In the genomic region with DNA sequence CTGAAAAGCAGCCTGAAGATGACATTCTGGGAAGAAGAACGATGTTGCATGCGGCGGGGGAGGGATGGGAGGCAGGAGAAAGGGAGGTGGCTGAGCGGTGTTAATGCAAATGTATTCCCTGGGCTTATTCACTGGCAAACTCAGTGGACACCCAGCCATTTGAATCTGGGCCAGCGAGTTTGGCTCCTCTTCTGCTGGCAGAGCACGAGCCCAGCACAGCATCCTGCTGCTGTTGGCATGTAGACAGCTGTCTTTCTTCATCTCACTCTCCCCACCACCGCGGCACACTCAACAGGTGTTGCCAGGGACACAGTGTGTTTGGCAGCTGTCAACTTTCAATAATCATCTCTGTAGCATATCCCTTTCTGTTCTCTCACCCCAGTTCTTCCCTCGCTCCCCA, we compare ENCODE assay signal across 13 cellular contexts.
DNase-seq lines count a peak whose midpoint lies in the region; ATAC-seq and TF ChIP-seq lines count a peak whose summit lies in the region.
"Had no signal": no experiment of that assay in that cellular context is flagged by ENCODE, and none has a peak within 500 bp of the region (broad histone marks: within the 10 kb centered on the region; RNA-seq: fewer than 3 reads in every experiment).

No MANE protein-coding gene starts in this region.

- H3K27ac Mint-ChIP-seq in glutamatergic neuron (ENCODE audit: unreplicated experiment), result peak overlapping the region; percentile 74
- H3K27ac Mint-ChIP-seq: activated CD4-positive, alpha-beta memory T cell treated with anti-CD3 and anti-CD28 coated beads, Interleukin-2, amount 10 ng/mL, durations not matched to agents 7 days and 5 days had no signal

- H3K36me3 ChIP-seq in sigmoid colon, result no peaks in the 10 kb centered on the region

- no peak for TF ChIP-seq POLR2A in sigmoid colon (IDR thresholded peaks at IDR 0.05)

- DNase-seq in NCI-H510A treated with DMSO at 0.1 percent for 48 hours (lab: John Stamatoyannopoulos, UW) (peak; percentile 14), NCI-H510A (lab: John Stamatoyannopoulos, UW) (no peak), NCI-H446 treated with DMSO at 0.1 percent for 48 hours (lab: John Stamatoyannopoulos, UW) (peak; percentile 77), glutamatergic neuron (peak; percentile 36), sigmoid colon (peak; percentile 63), DMS79 (lab: John Stamatoyannopoulos, UW) (no peak), NAMALWA (ENCODE audit: low spot score) (no peak)
- DNase-seq: activated CD4-positive, alpha-beta memory T cell treated with anti-CD3 and anti-CD28 coated beads, Interleukin-2, amount 10 ng/mL, durations not matched to agents 7 days and 5 days; activated gamma-delta T cell treated with Interleukin-2 at 50 U/mL for 16 hours; KG1; T-helper 2 cell had no signal

- peak overlapping the region; percentile 45 for H3K4me3 Mint-ChIP-seq in glutamatergic neuron (ENCODE audit: unreplicated experiment)
- H3K4me3 Mint-ChIP-seq: activated CD4-positive, alpha-beta memory T cell treated with anti-CD3 and anti-CD28 coated beads, Interleukin-2, amount 10 ng/mL, durations not matched to agents 7 days and 5 days had no signal

- no peaks in the 10 kb centered on the region for H3K27me3 ChIP-seq in sigmoid colon

- TF ChIP-seq CTCF in glutamatergic neuron (IDR thresholded peaks at IDR 0.05; ENCODE audit: partially characterized antibody, unreplicated experiment), result no peak
- TF ChIP-seq CTCF in sigmoid colon (IDR thresholded peaks at IDR 0.05), result no peak

- H3K4me1 ChIP-seq in sigmoid colon, result peaks cover 0 to 20% (median 11%) of the 10 kb centered on the region in 4 donors

- H3K4me3 ChIP-seq in sigmoid colon, result no peak overlapping the region
- H3K4me3 ChIP-seq: skin epidermis had no signal

- WGBS in sigmoid colon, 2 donors, result 60 to 64% methylated on average over 9 of the region's 9 CpGs

- H3K27me3 Mint-ChIP-seq in glutamatergic neuron (ENCODE audit: unreplicated experiment), result peaks cover 3% of the 10 kb centered on the region
- H3K27me3 Mint-ChIP-seq: activated CD4-positive, alpha-beta memory T cell treated with anti-CD3 and anti-CD28 coated beads, Interleukin-2, amount 10 ng/mL, durations not matched to agents 7 days and 5 days had no signal

- H3K4me1 Mint-ChIP-seq in glutamatergic neuron (ENCODE audit: low read depth, unreplicated experiment), result peaks cover 13% of the 10 kb centered on the region
- H3K4me1 Mint-ChIP-seq: activated CD4-positive, alpha-beta memory T cell treated with anti-CD3 and anti-CD28 coated beads, Interleukin-2, amount 10 ng/mL, durations not matched to agents 7 days and 5 days had no signal

- no peaks in the 10 kb centered on the region for H3K36me3 Mint-ChIP-seq in glutamatergic neuron (ENCODE audit: unreplicated experiment)

- no peak for TF ChIP-seq EP300 in sigmoid colon (IDR thresholded peaks at IDR 0.05)

- no peaks in the 10 kb centered on the region for H3K9me3 Mint-ChIP-seq in glutamatergic neuron (ENCODE audit: unreplicated experiment)

- H3K27ac ChIP-seq in sigmoid colon, result no peak overlapping the region
- H3K27ac ChIP-seq: skin epidermis had no signal

- H3K9me3 ChIP-seq in sigmoid colon, result no peaks in the 10 kb centered on the region

- intact Hi-C loops in sigmoid colon (cut with DNase I), result no loop called here

- ATAC-seq in GM18511 (IDR thresholded peaks at IDR 0.05; ENCODE audit: unreplicated experiment), result no peak

Comparison
In these comparisons a context has a peak if more than half of its experiments do, and no peak if none do; other contexts are left out.
1. DNase-seq: peak in NCI-H510A treated with DMSO at 0.1 percent for 48 hours (single experiment), NCI-H446 treated with DMSO at 0.1 percent for 48 hours (single experiment), glutamatergic neuron (single experiment) and sigmoid colon (single experiment); none in NCI-H510A (single experiment), DMS79 (single experiment) and NAMALWA (single experiment).